In genomic region chr11:126332221-126332711, GRCh38 we compare ENCODE assay signal across 10 cellular contexts. TPM values are rescaled to one million over a fixed set of nuclear protein-coding genes. Genes with fewer than 3 reads are reported as not detected.
DNase-seq lines count a peak whose midpoint lies in the region; ATAC-seq and TF ChIP-seq lines count a peak whose summit lies in the region.
"Had no signal": no experiment of that assay in that cellular context is flagged by ENCODE, and none has a peak within 500 bp of the region (broad histone marks: within the 10 kb centered on the region; RNA-seq: fewer than 3 reads in every experiment).

No MANE protein-coding gene starts in this region.

- no peak overlapping the region for H2AFZ ChIP-seq in GM23248
- no peak overlapping the region for H2AFZ ChIP-seq in mammary epithelial cell (ENCODE audit: low read depth, low read length)

- H4K20me1 ChIP-seq in GM23248 (ENCODE audit: insufficient read depth) (no peaks in the 10 kb centered on the region), mammary epithelial cell (ENCODE audit: insufficient read depth, low read length) (no peaks in the 10 kb centered on the region)

- BruUV-seq in mammary epithelial cell (replicated peaks; lab: Mats Ljungman, UMichigan) (no TSS peak), A673 (replicated peaks; lab: Mats Ljungman, UMichigan) (no TSS peak)

- H3K9ac ChIP-seq in GM23248 (peak overlapping the region; percentile 13; the same call in 1 of the 2 replicates), mammary epithelial cell (ENCODE audit: insufficient read depth, low read length) (no peak overlapping the region)

- peak overlapping the region; percentile 29 for H3K4me2 ChIP-seq in GM23248 (ENCODE audit: unreplicated experiment)
- H3K4me2 ChIP-seq in mammary epithelial cell (ENCODE audit: insufficient read depth, low read depth, low read length): no peak overlapping the region

- ATAC-seq in GM19035 (IDR thresholded peaks at IDR 0.05; ENCODE audit: unreplicated experiment) (no peak), GM19023 (IDR thresholded peaks at IDR 0.05; ENCODE audit: unreplicated experiment) (no peak)

- dilution Hi-C loops in mammary epithelial cell (cut with HindIII; ENCODE audit: low sequenced_read_pairs): no loop called here

- H3F3A ChIP-seq in GM23248 (ENCODE audit: insufficient read depth): peaks cover 25% of the 10 kb centered on the region

- TF ChIP-seq CTCF in 22Rv1 (IDR thresholded peaks at IDR 0.05): no peak
- TF ChIP-seq CTCF in mammary epithelial cell (conservative IDR thresholded peaks at IDR 0.05 in 1 of 2, IDR thresholded peaks at IDR 0.05 in 1 of 2; ENCODE audit: extremely low read depth in 1 of 2, insufficient read depth in 1 of 2, low read depth in 1 of 2, low read length in 2 of 2): no peak
- no peak for TF ChIP-seq CTCF in A673 (conservative IDR thresholded peaks at IDR 0.05; ENCODE audit: low read depth, low read length)

- H3K4me1 ChIP-seq in GM23248 (ENCODE audit: insufficient read depth) (peaks cover 25% of the 10 kb centered on the region), mammary epithelial cell (ENCODE audit: insufficient read depth, low read length) (peaks cover 13% of the 10 kb centered on the region), A673 (ENCODE audit: insufficient read depth, low read length, poor library complexity, severe bottlenecking) (no peaks in the 10 kb centered on the region)

- intact Hi-C loops in mammary epithelial cell (cut with micrococcal nuclease): loop anchor here (1.0 kb wide), 1 partner anchor 21 kb away; no protein-coding TSS in a partner anchor
- intact Hi-C loops in A673 (cut with micrococcal nuclease; ENCODE audit: unreplicated experiment): no loop called here

- H3K36me3 ChIP-seq in GM23248 (ENCODE audit: low read depth): no peaks in the 10 kb centered on the region
- no peaks in the 10 kb centered on the region for H3K36me3 ChIP-seq in mammary epithelial cell (ENCODE audit: insufficient read depth, low read length)
- no peaks in the 10 kb centered on the region for H3K36me3 ChIP-seq in A673 (ENCODE audit: insufficient read depth, low read length, poor library complexity, severe bottlenecking)

- H3K79me2 ChIP-seq in GM23248 (ENCODE audit: insufficient read depth) (no peaks in the 10 kb centered on the region), mammary epithelial cell (ENCODE audit: insufficient read depth, low read length) (no peaks in the 10 kb centered on the region)

- CTCF ChIA-PET in mammary epithelial cell (lab: Charles Lee; ENCODE audit: low non-redundant PET) (no interaction called here), A673 (lab: Charles Lee) (no interaction called here)

- H3K9me2 ChIP-seq in GM23248 (ENCODE audit: insufficient read depth): no peaks in the 10 kb centered on the region

- DNase-seq in GM23248 (peak; percentile 96), mammary epithelial cell (peak; percentile 82), kidney tubule cell (ENCODE audit: low spot score) (peak; percentile 86), A673 (ENCODE audit: low spot score) (no peak), cerebellum (ENCODE audit: low spot score) (no peak)
- DNase-seq: activated CD4-positive, alpha-beta T cell treated with anti-CD3 and anti-CD28 coated beads for 1 hour; GDM1 had no signal

- in situ Hi-C loops in GM23248 (cut with MboI): no loop called here
- in situ Hi-C loops in mammary epithelial cell (cut with MboI; ENCODE audit: low sequenced_read_pairs in 2 of 2): loop anchor here in 1 of 2 donors (25.0 kb wide), 1 partner anchor 655 kb away; no protein-coding TSS in a partner anchor

- H3K27me3 ChIP-seq in GM23248 (replicated peaks; ENCODE audit: insufficient read depth) (no peaks in the 10 kb centered on the region), mammary epithelial cell (ENCODE audit: insufficient read depth, low read length) (no peaks in the 10 kb centered on the region), A673 (replicated peaks; ENCODE audit: insufficient read depth, low read depth, low read length, poor library complexity) (no peaks in the 10 kb centered on the region)

- H3K27ac ChIP-seq in 22Rv1: peak overlapping the region; percentile 25; the same call in 1 of the 2 replicates
- H3K27ac ChIP-seq in GM23248: peak overlapping the region; percentile 42; the same call in 1 of the 2 replicates
- H3K27ac ChIP-seq in mammary epithelial cell (ENCODE audit: insufficient read depth, low read depth, low read length): peak overlapping the region; percentile 15
- no peak overlapping the region for H3K27ac ChIP-seq in A673 (ENCODE audit: low read depth, low read length, poor library complexity, severe bottlenecking)

- no peaks in the 10 kb centered on the region for H3K9me3 ChIP-seq in GM23248 (ENCODE audit: low read depth)
- no peaks in the 10 kb centered on the region for H3K9me3 ChIP-seq in mammary epithelial cell (replicated peaks; ENCODE audit: insufficient read depth, low read length)
- no peaks in the 10 kb centered on the region for H3K9me3 ChIP-seq in A673 (ENCODE audit: low read depth, low read length, poor library complexity, severe bottlenecking)

- 8 to 11% methylated on average over 5 of the region's 5 CpGs for WGBS in GM23248 (ENCODE audit: low coverage in 1 of 2, low lambda C conversion rate in 2 of 2, missing lambda C conversion rate in 2 of 2), 2 experiments
- 35% methylated on average over 4 of the region's 5 CpGs for WGBS in mammary epithelial cell (ENCODE audit: low coverage, missing lambda C conversion rate)

- POLR2A ChIA-PET in A673 (lab: Charles Lee; ENCODE audit: low non-redundant PET): no interaction called here

- H3K4me3 ChIP-seq in GM23248 (no peak overlapping the region), mammary epithelial cell (replicated peaks in 1 of 3; ENCODE audit: insufficient read depth in 1 of 3, low read depth in 2 of 3, low read length in 3 of 3) (no peak overlapping the region), A673 (ENCODE audit: low read depth, low read length, poor library complexity, severe bottlenecking) (no peak overlapping the region)

RNA-seq across cellular contexts. Expression of gene ST3GAL4, which starts 23.2 kb away (rescaled TPM):
- 26.7 and 53.3 TPM in 2 replicates for total RNA-seq in GM23248 (2014; rRNA removed; shearing (Covaris generic))
- polyA plus RNA-seq in GM23248 (2016; fragmentation: Nextera tagmentation; extraction: Ambion mirVana): 27.3 and 30.5 TPM in 2 replicates
- total RNA-seq in mammary epithelial cell: 10 to 100 TPM; 32.8 to 38.0 TPM
- polyA plus RNA-seq in mammary epithelial cell: 35.9 TPM
- polyA minus RNA-seq in mammary epithelial cell: 72.9 TPM
- 26.4 and 29.9 TPM in 2 replicates for total RNA-seq in A673 (2021)
- total RNA-seq in cerebellum: 13.7 TPM

RNA-seq across cellular contexts. Expression of gene DCPS, which starts 28.4 kb away (rescaled TPM):
- 12.1 and 12.4 TPM in 2 replicates for total RNA-seq in GM23248 (2014; rRNA removed; shearing (Covaris generic))
- polyA plus RNA-seq in GM23248 (2016; fragmentation: Nextera tagmentation; extraction: Ambion mirVana) (26.1 and 30.1 TPM in 2 replicates), mammary epithelial cell (41.1 TPM)
- total RNA-seq in mammary epithelial cell (10 to 100 TPM; 16.5 to 29.0 TPM), A673 (2021) (31.2 and 38.4 TPM in 2 replicates), cerebellum (4.5 TPM)
- polyA minus RNA-seq in mammary epithelial cell: 22.1 TPM

RNA-seq across cellular contexts. Expression of gene TIRAP, which starts 49.4 kb away (rescaled TPM):
- total RNA-seq in GM23248 (2014; rRNA removed; shearing (Covaris generic)): 3.8 TPM in 2 replicates
- 2.8 and 3.2 TPM in 2 replicates for polyA plus RNA-seq in GM23248 (2016; fragmentation: Nextera tagmentation; extraction: Ambion mirVana)
- total RNA-seq in mammary epithelial cell: 1 to 10 TPM; 6.3 to 8.8 TPM
- 6.0 TPM for polyA plus RNA-seq in mammary epithelial cell
- 4.8 TPM for polyA minus RNA-seq in mammary epithelial cell
- total RNA-seq in A673 (2021): 11.3 and 14.5 TPM in 2 replicates
- total RNA-seq in cerebellum: 5.0 TPM

Comparison
In these comparisons a context has a peak if more than half of its experiments do, and no peak if none do; other contexts are left out.
1. DNase-seq: peak in GM23248 (single experiment), mammary epithelial cell (single experiment) and kidney tubule cell (single experiment); none in A673 (single experiment) and cerebellum (single experiment).